11 cellular contexts compared by ENCODE assay signal in the genomic region with DNA sequence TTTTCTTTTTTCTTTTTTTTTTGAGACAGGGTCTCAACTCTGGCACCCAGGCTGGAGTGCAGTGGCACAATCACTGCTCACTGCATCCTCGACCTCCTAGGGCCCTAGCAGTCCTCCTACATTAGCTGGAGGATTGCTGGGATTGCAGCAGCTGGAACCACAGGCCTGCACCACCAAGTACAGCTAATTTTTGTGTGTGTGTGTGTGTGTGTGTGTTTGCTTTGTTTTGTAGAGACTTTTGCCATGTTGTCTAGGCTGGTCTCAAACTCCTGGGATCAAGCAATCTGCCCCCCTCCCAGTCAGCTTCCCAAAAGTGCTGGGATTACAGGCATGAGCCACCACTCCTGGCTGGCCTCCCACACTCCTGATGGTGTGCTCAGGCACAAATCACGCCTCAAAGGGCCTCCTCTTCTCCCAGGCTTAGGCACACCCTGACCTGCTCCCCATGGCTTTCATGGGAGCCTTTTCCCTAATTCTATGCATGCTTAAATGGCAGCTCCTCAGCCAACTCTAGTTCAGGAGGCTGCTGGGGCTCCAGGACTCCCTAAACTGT. TPM values are rescaled to one million over a fixed set of nuclear protein-coding genes. Genes with fewer than 3 reads are reported as not detected.
A peak's percentile ranks its signal among the peaks of the same experiment; 100 is the strongest.
DNase-seq lines count a peak whose midpoint lies in the region; ATAC-seq and TF ChIP-seq lines count a peak whose summit lies in the region.
"Had no signal": no experiment of that assay in that cellular context is flagged by ENCODE, and none has a peak within 500 bp of the region (broad histone marks: within the 10 kb centered on the region; RNA-seq: fewer than 3 reads in every experiment).

No MANE protein-coding gene starts in this region.

- 19 to 30% (median 30%) methylated on average over 2 of the region's 2 CpGs for WGBS in ovary, 3 donors

- intact Hi-C loops in CD14-positive monocyte (cut with micrococcal nuclease) (loop anchor here in 1 of 2 donors (5.0 kb wide), 1 partner anchor 39 kb away; a partner anchor contains a TSS), ovary (cut with DNase I) (no loop called here)

- H3K4me1 ChIP-seq in RWPE2 (ENCODE audit: insufficient read depth, poor library complexity, severe bottlenecking) (peaks cover 12% of the 10 kb centered on the region), ovary (ENCODE audit: insufficient read depth) (peaks cover 24% of the 10 kb centered on the region)

- H3K9me3 ChIP-seq in RWPE2 (ENCODE audit: severe bottlenecking) (no peaks in the 10 kb centered on the region), ovary (no peaks in the 10 kb centered on the region)

- H3K4me1 Mint-ChIP-seq in CD14-positive monocyte, result peaks cover 61% of the 10 kb centered on the region

- peaks cover 19 to 30% (median 24%) of the 10 kb centered on the region in 3 donors for H3K27me3 Mint-ChIP-seq in CD14-positive monocyte (ENCODE audit: low read depth in 3 of 3)

- no peak for TF ChIP-seq EP300 in ovary (IDR thresholded peaks at IDR 0.05)

- TF ChIP-seq POLR2A in ovary (IDR thresholded peaks at IDR 0.05), result no peak

- H3K27ac Mint-ChIP-seq in CD14-positive monocyte, result no peak overlapping the region

- no peak for TF ChIP-seq CTCF in CD14-positive monocyte (IDR thresholded peaks at IDR 0.05)
- TF ChIP-seq CTCF in RWPE2 (IDR thresholded peaks at IDR 0.05; ENCODE audit: poor library complexity, severe bottlenecking), result no peak
- TF ChIP-seq CTCF in ovary (IDR thresholded peaks at IDR 0.05), result no peak

- H3K36me3 Mint-ChIP-seq in CD14-positive monocyte, result peaks cover 8 to 24% of the 10 kb centered on the region in 2 donors

- H3K4me3 ChIP-seq in RWPE2 (ENCODE audit: severe bottlenecking) (no peak overlapping the region), ovary (no peak overlapping the region)

- DNase-seq in CD14-positive monocyte (ENCODE audit: low spot score), result no peak
- DNase-seq in RWPE2 (ENCODE audit: low spot score), result no peak
- peak; percentile 26 for DNase-seq in fibroblast of peridontal ligament (ENCODE audit: extremely low read depth)
- DNase-seq in ovary, result peak in 1 of 5 donors; percentile 44
- DNase-seq in NCI-H1694 (lab: John Stamatoyannopoulos, UW), result no peak
- DNase-seq in C1 segment of cervical spinal cord (lab: John Stamatoyannopoulos, UW), result no peak
- no peak for DNase-seq in NCI-H1436 (lab: John Stamatoyannopoulos, UW)
- DNase-seq in NCI-H69 (lab: John Stamatoyannopoulos, UW), result no peak
- DNase-seq: EL, head of caudate nucleus, NCI-H1417 treated with DMSO at 0.1 percent for 48 hours had no signal

- H3K27ac ChIP-seq in RWPE2 (ENCODE audit: poor library complexity, severe bottlenecking) (peak overlapping the region; percentile 51), ovary (peak overlapping the region; percentile 90 to 94)

- peaks cover 2 to 9% (median 4%) of the 10 kb centered on the region in 7 donors for H3K9me3 Mint-ChIP-seq in CD14-positive monocyte

- H3K27me3 ChIP-seq in RWPE2 (ENCODE audit: insufficient read depth, poor library complexity, severe bottlenecking) (no peaks in the 10 kb centered on the region), ovary (no peaks in the 10 kb centered on the region)

- no peaks in the 10 kb centered on the region for H3K36me3 ChIP-seq in RWPE2 (ENCODE audit: low read depth)
- no peaks in the 10 kb centered on the region for H3K36me3 ChIP-seq in ovary

- peak overlapping the region; percentile 27 to 68 for H3K4me3 Mint-ChIP-seq in CD14-positive monocyte

- ATAC-seq in RWPE2 (ENCODE audit: low read depth), result no peak

RNA-seq across cellular contexts. Expression of a gene that starts 9.4 kb away (rescaled TPM):
- polyA plus RNA-seq in CD14-positive monocyte, result not detected
- total RNA-seq in ovary, result 10 to 100 TPM in 6 of 7 donors, 1 to 10 TPM in 1; 9.1 to 27.0 (median 15.5) TPM
- polyA plus RNA-seq in ovary, result 10 to 100 TPM in 1 of 2 donors, 1 to 10 TPM in 1; 3.0 to 13.2 TPM

RNA-seq across cellular contexts. Expression of a gene that starts 9.4 kb away (rescaled TPM):
- 1 to 10 TPM in 1 of 2 donors, under 1 TPM in 1; 0.35 to 1.1 TPM for polyA plus RNA-seq in CD14-positive monocyte
- 10 to 100 TPM in 1 of 7 donors, 1 to 10 TPM in 6; 2.5 to 12.4 (median 4.0) TPM for total RNA-seq in ovary
- polyA plus RNA-seq in ovary, result 1 to 10 TPM in 1 of 2 donors, under 1 TPM in 1; 0.78 to 4.2 TPM

RNA-seq across cellular contexts. Expression of a gene that starts 16.9 kb away (rescaled TPM):
- 10 to 100 TPM; 13.9 to 40.3 TPM for polyA plus RNA-seq in CD14-positive monocyte
- 100 to 1,000 TPM; 105 to 667 (median 335) TPM for total RNA-seq in ovary
- polyA plus RNA-seq in ovary, result 100 to 1,000 TPM; 226 to 268 TPM

RNA-seq across cellular contexts. Expression of a gene that starts 41.3 kb away (rescaled TPM):
- polyA plus RNA-seq in CD14-positive monocyte (10 to 100 TPM; 19.0 to 23.7 TPM), ovary (10 to 100 TPM; 60.5 to 60.7 TPM)
- total RNA-seq in ovary, result 100 to 1,000 TPM in 1 of 7 donors, 10 to 100 TPM in 6; 54.9 to 107 (median 73.0) TPM

Comparison
In these comparisons a context has a peak if more than half of its experiments do, and no peak if none do; other contexts are left out.
1. RNA of a gene that starts 16.9 kb away (polyA plus RNA-seq): 226 to 268 TPM in ovary; 13.9 to 40.3 TPM in CD14-positive monocyte; every median in the first group is over 4 times any median in the second.